20 cellular contexts compared by ENCODE assay signal in the genomic region with DNA sequence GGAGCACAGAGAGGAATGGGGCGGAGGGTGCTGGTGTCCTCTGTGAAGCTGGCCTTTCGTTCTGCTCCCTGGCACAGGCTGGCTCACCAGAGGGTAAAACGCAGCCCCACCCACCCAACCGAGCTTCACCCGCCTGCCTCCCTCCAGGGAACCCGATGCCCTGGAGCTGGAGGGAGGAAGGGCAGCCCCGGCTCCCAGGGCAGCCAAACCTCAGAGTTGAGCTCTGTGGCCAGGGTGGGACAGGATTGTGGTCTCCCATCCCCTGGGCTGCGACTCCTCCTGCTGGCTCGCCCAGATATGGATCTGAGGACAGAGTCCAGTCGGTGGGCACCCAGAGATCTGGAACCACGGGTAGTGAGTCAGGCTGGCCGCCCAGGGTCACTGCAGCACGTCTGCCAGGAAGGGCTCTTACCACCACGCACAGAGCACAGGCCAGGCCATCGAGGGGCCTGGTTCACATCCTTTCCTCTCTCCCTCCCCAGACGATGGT. TPM values are rescaled to one million over a fixed set of nuclear protein-coding genes. Genes with fewer than 3 reads are reported as not detected.
DNase-seq lines count a peak whose midpoint lies in the region; ATAC-seq, FAIRE-seq and TF ChIP-seq lines count a peak whose summit lies in the region.
"Had no signal": no experiment of that assay in that cellular context is flagged by ENCODE, and none has a peak within 500 bp of the region (broad histone marks: within the 10 kb centered on the region; RNA-seq: fewer than 3 reads in every experiment).

No MANE protein-coding gene starts in this region.

- no peaks in the 10 kb centered on the region for H3F3A ChIP-seq in SK-N-SH (replicated peaks; ENCODE audit: insufficient read depth)

- no peaks in the 10 kb centered on the region for H3K79me2 ChIP-seq in SK-N-SH (ENCODE audit: insufficient read depth)

- DNase-seq in GM13977 (ENCODE audit: low spot score) = no peak
- DNase-seq in SK-N-SH = peak; percentile 51
- DNase-seq in left ventricle myocardium superior = peak; percentile 19
- DNase-seq in sciatic nerve (ENCODE audit: low spot score) = peak; percentile 46
- no peak for DNase-seq in frontal cortex (ENCODE audit: low spot score in 2 of 2)
- no peak for DNase-seq in NCI-H345 treated with DMSO at 0.1 percent for 48 hours (lab: John Stamatoyannopoulos, UW; ENCODE audit: unreplicated experiment)
- DNase-seq: activated CD8-positive, alpha-beta memory T cell treated with anti-CD3 and anti-CD28 coated beads, Interleukin-2, amount 50 U/mL, for 4 hours; C1 segment of cervical spinal cord; DMS153; effector CD8-positive, alpha-beta T cell; kidney glomerular epithelial cell; MV-4-11; NCI-H2107 had no signal

- CTCF ChIA-PET in SK-N-SH (lab: Yijun Ruan, JAX) = interaction anchor here (1.0 to 1.7 kb wide), 3 partner anchors 50 to 522 kb away, joined by 3 to 7 read pairs (median 3); no protein-coding TSS in a partner anchor

- 92% methylated on average over 9 of the region's 16 CpGs for WGBS in SK-N-SH (ENCODE audit: low lambda C conversion rate)

- no peak for TF ChIP-seq EP300 in SK-N-SH (IDR thresholded peaks at IDR 0.05; ENCODE audit: borderline replicate concordance in 1 of 2, low read depth in 1 of 2, low read length in 1 of 2)

- H4K20me1 ChIP-seq in SK-N-SH (ENCODE audit: insufficient read depth) = no peaks in the 10 kb centered on the region

- intact Hi-C loops in left ventricle myocardium superior (cut with micrococcal nuclease) (no loop called here), sciatic nerve (cut with DNase I) (no loop called here)

- in situ Hi-C loops in GM13977 (cut with MboI; ENCODE audit: low pct_unique_long_range_greater_than_20kb, low sequenced_read_pairs, unreplicated experiment) = no loop called here

- no peak overlapping the region for H3K4me2 ChIP-seq in SK-N-SH
- H3K4me2 ChIP-seq: smooth muscle cell had no signal

- TF ChIP-seq CTCF in GM13977 (IDR thresholded peaks at IDR 0.05; ENCODE audit: extremely low read depth, insufficient read depth, missing control alignments) = peak; percentile 33
- no peak for TF ChIP-seq CTCF in SK-N-SH (IDR thresholded peaks at IDR 0.05)

- no peaks in the 10 kb centered on the region for H3K27me3 ChIP-seq in SK-N-SH (ENCODE audit: insufficient read depth)
- H3K27me3 ChIP-seq: pancreas, tibial nerve had no signal

- ATAC-seq in left ventricle myocardium superior (peak; percentile 8), sciatic nerve (no peak), GM21526 (IDR thresholded peaks at IDR 0.05; ENCODE audit: low FRiP score, unreplicated experiment) (no peak)
- ATAC-seq: activated CD4-positive, CD25-positive, alpha-beta regulatory T cell treated with anti-CD3 and anti-CD28 coated beads, Interleukin-2, amount 50 U/mL, for 24 hours; pancreas; T-helper 17 cell had no signal

- peak; percentile 26 for TF ChIP-seq RAD21 in SK-N-SH (IDR thresholded peaks at IDR 0.05; ENCODE audit: low read length)

- POLR2A ChIA-PET in SK-N-SH (lab: Yijun Ruan, JAX) = no interaction called here

- no peaks in the 10 kb centered on the region for H3K9me3 ChIP-seq in SK-N-SH
- H3K9me3 ChIP-seq: pancreas, tibial nerve had no signal

- no peak overlapping the region for H3K4me3 ChIP-seq in SK-N-SH (ENCODE audit: low read depth in 2 of 2, low read length in 1 of 2)
- H3K4me3 ChIP-seq: pancreas, smooth muscle cell, tibial nerve had no signal

- H3K9ac ChIP-seq in SK-N-SH = no peak overlapping the region

- no peak for FAIRE-seq in frontal cortex (lab: Jason Lieb, UNC)
- FAIRE-seq: bronchial epithelial cell, pancreas had no signal

- H3K4me1 ChIP-seq in SK-N-SH (ENCODE audit: control insufficient read depth in 1 of 2, insufficient read depth in 2 of 2, low read depth in 1 of 2, low read length in 1 of 2) = no peaks in the 10 kb centered on the region
- H3K4me1 ChIP-seq: pancreas had no signal

- H3K36me3 ChIP-seq in SK-N-SH (replicated peaks in 1 of 2; ENCODE audit: control insufficient read depth in 1 of 2, insufficient read depth in 2 of 2, low read length in 1 of 2) = peaks cover 3 to 33% of the 10 kb centered on the region in 2 experiments

- no peaks in the 10 kb centered on the region for H3K9me2 ChIP-seq in SK-N-SH

- H2AFZ ChIP-seq in SK-N-SH (ENCODE audit: low read depth) = no peak overlapping the region

- H3K27ac ChIP-seq in SK-N-SH (ENCODE audit: low read depth in 2 of 2, low read length in 1 of 2) = no peak overlapping the region
- H3K27ac ChIP-seq: pancreas, tibial nerve had no signal

TF ChIP-seq in SK-N-SH, 30 proteins besides CTCF, POLR2A, EP300 and RAD21:
- TF ChIP-seq, protein P1, sequence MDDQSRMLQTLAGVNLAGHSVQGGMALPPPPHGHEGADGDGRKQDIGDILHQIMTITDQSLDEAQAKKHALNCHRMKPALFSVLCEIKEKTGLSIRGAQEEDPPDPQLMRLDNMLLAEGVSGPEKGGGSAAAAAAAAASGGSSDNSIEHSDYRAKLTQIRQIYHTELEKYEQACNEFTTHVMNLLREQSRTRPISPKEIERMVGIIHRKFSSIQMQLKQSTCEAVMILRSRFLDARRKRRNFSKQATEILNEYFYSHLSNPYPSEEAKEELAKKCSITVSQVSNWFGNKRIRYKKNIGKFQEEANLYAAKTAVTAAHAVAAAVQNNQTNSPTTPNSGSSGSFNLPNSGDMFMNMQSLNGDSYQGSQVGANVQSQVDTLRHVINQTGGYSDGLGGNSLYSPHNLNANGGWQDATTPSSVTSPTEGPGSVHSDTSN (IDR thresholded peaks at IDR 0.05) = no peak
- TF ChIP-seq JUND (IDR thresholded peaks at IDR 0.05) (no peak), FOXJ3 (CRISPR knock-in tag; IDR thresholded peaks at IDR 0.05) (no peak), SMC3 (IDR thresholded peaks at IDR 0.05; ENCODE audit: low read depth, low read length) (no peak), SIN3A (IDR thresholded peaks at IDR 0.05; ENCODE audit: borderline replicate concordance, low read depth, low read length) (no peak), GABPA (IDR thresholded peaks at IDR 0.05; ENCODE audit: low read depth) (no peak), ELF1 (IDR thresholded peaks at IDR 0.05) (no peak), YY1 (IDR thresholded peaks at IDR 0.05; ENCODE audit: low read depth) (no peak), RXRA (IDR thresholded peaks at IDR 0.05; ENCODE audit: borderline replicate concordance, low read depth) (no peak), TAF1 (IDR thresholded peaks at IDR 0.05; ENCODE audit: borderline replicate concordance, low read depth, low read length) (no peak), MEF2A (IDR thresholded peaks at IDR 0.05; ENCODE audit: borderline replicate concordance, low read depth) (no peak), USF1 (IDR thresholded peaks at IDR 0.05; ENCODE audit: borderline replicate concordance, low read depth) (no peak), TCF12 (IDR thresholded peaks at IDR 0.05) (no peak), NRF1 (IDR thresholded peaks at IDR 0.05; ENCODE audit: low read depth, low read length) (no peak), FOXM1 (IDR thresholded peaks at IDR 0.05; ENCODE audit: low read depth) (no peak)
- TF ChIP-seq, protein P2, sequence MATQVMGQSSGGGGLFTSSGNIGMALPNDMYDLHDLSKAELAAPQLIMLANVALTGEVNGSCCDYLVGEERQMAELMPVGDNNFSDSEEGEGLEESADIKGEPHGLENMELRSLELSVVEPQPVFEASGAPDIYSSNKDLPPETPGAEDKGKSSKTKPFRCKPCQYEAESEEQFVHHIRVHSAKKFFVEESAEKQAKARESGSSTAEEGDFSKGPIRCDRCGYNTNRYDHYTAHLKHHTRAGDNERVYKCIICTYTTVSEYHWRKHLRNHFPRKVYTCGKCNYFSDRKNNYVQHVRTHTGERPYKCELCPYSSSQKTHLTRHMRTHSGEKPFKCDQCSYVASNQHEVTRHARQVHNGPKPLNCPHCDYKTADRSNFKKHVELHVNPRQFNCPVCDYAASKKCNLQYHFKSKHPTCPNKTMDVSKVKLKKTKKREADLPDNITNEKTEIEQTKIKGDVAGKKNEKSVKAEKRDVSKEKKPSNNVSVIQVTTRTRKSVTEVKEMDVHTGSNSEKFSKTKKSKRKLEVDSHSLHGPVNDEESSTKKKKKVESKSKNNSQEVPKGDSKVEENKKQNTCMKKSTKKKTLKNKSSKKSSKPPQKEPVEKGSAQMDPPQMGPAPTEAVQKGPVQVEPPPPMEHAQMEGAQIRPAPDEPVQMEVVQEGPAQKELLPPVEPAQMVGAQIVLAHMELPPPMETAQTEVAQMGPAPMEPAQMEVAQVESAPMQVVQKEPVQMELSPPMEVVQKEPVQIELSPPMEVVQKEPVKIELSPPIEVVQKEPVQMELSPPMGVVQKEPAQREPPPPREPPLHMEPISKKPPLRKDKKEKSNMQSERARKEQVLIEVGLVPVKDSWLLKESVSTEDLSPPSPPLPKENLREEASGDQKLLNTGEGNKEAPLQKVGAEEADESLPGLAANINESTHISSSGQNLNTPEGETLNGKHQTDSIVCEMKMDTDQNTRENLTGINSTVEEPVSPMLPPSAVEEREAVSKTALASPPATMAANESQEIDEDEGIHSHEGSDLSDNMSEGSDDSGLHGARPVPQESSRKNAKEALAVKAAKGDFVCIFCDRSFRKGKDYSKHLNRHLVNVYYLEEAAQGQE (IDR thresholded peaks at IDR 0.05; ENCODE audit: low read depth, low read length) = no peak
- TF ChIP-seq, protein P3, sequence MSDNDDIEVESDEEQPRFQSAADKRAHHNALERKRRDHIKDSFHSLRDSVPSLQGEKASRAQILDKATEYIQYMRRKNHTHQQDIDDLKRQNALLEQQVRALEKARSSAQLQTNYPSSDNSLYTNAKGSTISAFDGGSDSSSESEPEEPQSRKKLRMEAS (IDR thresholded peaks at IDR 0.05; ENCODE audit: low read depth) = no peak
- TF ChIP-seq, protein P4, sequence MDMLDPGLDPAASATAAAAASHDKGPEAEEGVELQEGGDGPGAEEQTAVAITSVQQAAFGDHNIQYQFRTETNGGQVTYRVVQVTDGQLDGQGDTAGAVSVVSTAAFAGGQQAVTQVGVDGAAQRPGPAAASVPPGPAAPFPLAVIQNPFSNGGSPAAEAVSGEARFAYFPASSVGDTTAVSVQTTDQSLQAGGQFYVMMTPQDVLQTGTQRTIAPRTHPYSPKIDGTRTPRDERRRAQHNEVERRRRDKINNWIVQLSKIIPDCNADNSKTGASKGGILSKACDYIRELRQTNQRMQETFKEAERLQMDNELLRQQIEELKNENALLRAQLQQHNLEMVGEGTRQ (IDR thresholded peaks at IDR 0.05; ENCODE audit: borderline replicate concordance, low read depth, low read length) = no peak
TF ChIP-seq in SK-N-SH: peak in this region for 0.

RNA-seq across cellular contexts. Expression of gene CHMP6, which starts 42.6 kb away (rescaled TPM):
- polyA plus RNA-seq in SK-N-SH (2012; rRNA removed) = 44.1 and 44.3 TPM in 2 replicates
- 39.4 and 46.0 TPM in 2 replicates for polyA plus RNA-seq in SK-N-SH (2012; cell fraction: cytosol; rRNA removed)
- polyA plus RNA-seq in SK-N-SH (2012; cell fraction: nucleus; rRNA removed) = 24.7 and 32.2 TPM in 2 replicates
- total RNA-seq in left ventricle myocardium superior (19.5 TPM), sciatic nerve (26.8 TPM), frontal cortex (10.2 TPM)

Comparison
In these comparisons a context has a peak if more than half of its experiments do, and no peak if none do; other contexts are left out.
1. DNase-seq: peak in SK-N-SH (single experiment), left ventricle myocardium superior (single experiment) and sciatic nerve (single experiment); none in GM13977 (single experiment), frontal cortex (0 of 2) and NCI-H345 treated with DMSO at 0.1 percent for 48 hours (single experiment).